11 cellular contexts compared by ENCODE assay signal in genomic region chr15:52232327-52232726, GRCh38. TPM values are rescaled to one million over a fixed set of nuclear protein-coding genes. Genes with fewer than 3 reads are reported as not detected.
A peak's percentile ranks its signal among the peaks of the same experiment; 100 is the strongest.
DNase-seq lines count a peak whose midpoint lies in the region; ATAC-seq lines count a peak whose summit lies in the region.
"Had no signal": no experiment of that assay in that cellular context is flagged by ENCODE, and none has a peak within 500 bp of the region (broad histone marks: within the 10 kb centered on the region; RNA-seq: fewer than 3 reads in every experiment).

No MANE protein-coding gene starts in this region.

- no peak overlapping the region for H3K14ac ChIP-seq in neuronal stem cell (ENCODE audit: low read length)

- no peak overlapping the region for H3K23ac ChIP-seq in neuronal stem cell (ENCODE audit: low read depth, low read length, poor library complexity)

- H2AFZ ChIP-seq in neuronal stem cell (ENCODE audit: low read length), result no peak overlapping the region

- H3K4me2 ChIP-seq in neuronal stem cell (ENCODE audit: insufficient read depth, low read length, poor library complexity, severe bottlenecking), result no peak overlapping the region

- H3K27ac ChIP-seq in CD4-positive, CD25-positive, alpha-beta regulatory T cell (ENCODE audit: insufficient read depth, low read length, poor library complexity, severe bottlenecking), result peak overlapping the region; percentile 59
- no peak overlapping the region for H3K27ac ChIP-seq in neuronal stem cell (replicated peaks; ENCODE audit: low read length)
- no peak overlapping the region for H3K27ac ChIP-seq in SJCRH30

- H3K9ac ChIP-seq in neuronal stem cell (ENCODE audit: low read depth, low read length, poor library complexity), result no peak overlapping the region

- peak overlapping the region; percentile 92 to 95 (median 92) for H3K27ac Mint-ChIP-seq in CD4-positive, CD25-positive, alpha-beta regulatory T cell

- H3K36me3 ChIP-seq in CD4-positive, CD25-positive, alpha-beta regulatory T cell (ENCODE audit: control insufficient read depth, insufficient read depth, low read length), result peaks cover 1% of the 10 kb centered on the region
- H3K36me3 ChIP-seq in neuronal stem cell (replicated peaks in 1 of 2; ENCODE audit: control insufficient read depth in 2 of 2, insufficient read depth in 2 of 2, low read length in 2 of 2) (peaks cover 11 to 24% of the 10 kb centered on the region in 2 donors), SJCRH30 (no peaks in the 10 kb centered on the region)

- H4K91ac ChIP-seq in neuronal stem cell (ENCODE audit: low read depth, low read length, poor library complexity), result no peak overlapping the region

- no peaks in the 10 kb centered on the region for H3K9me3 ChIP-seq in CD4-positive, CD25-positive, alpha-beta regulatory T cell (ENCODE audit: control insufficient read depth in 2 of 2, low read length in 2 of 2)
- H3K9me3 ChIP-seq in neuronal stem cell (replicated peaks in 1 of 2; ENCODE audit: control insufficient read depth in 2 of 2, insufficient read depth in 1 of 2, low read depth in 1 of 2, low read length in 2 of 2), result no peaks in the 10 kb centered on the region
- H3K9me3 ChIP-seq in SJCRH30 (replicated peaks), result no peaks in the 10 kb centered on the region

- in situ Hi-C loops in SK-MEL-5 (cut with HindIII; ENCODE audit: low pct_unique_long_range_greater_than_20kb, low sequenced_read_pairs), result no loop called here

- no CpG with 5 or more reads among the region's 1 CpG for WGBS in neuronal stem cell (ENCODE audit: extremely low coverage in 2 of 2, insufficient read length in 2 of 2, insufficient replicate concordance in 1 of 2), 2 donors

- H3K4me3 Mint-ChIP-seq in CD4-positive, CD25-positive, alpha-beta regulatory T cell, result peak overlapping the region in 3 of 4 donors; percentile 36 to 67 (median 40)

- H4K8ac ChIP-seq in neuronal stem cell (ENCODE audit: low read depth, low read length), result no peak overlapping the region

- peak in 1 of 3 donors; percentile 41 for DNase-seq in CD4-positive, CD25-positive, alpha-beta regulatory T cell
- DNase-seq in SK-MEL-5 (ENCODE audit: low read depth, low spot score) (peak; percentile 46), neuronal stem cell (ENCODE audit: low spot score) (no peak), SJCRH30 (no peak), cardiac septum (ENCODE audit: low spot score) (no peak)
- DNase-seq in stimulated activated naive CD4-positive, alpha-beta T cell treated with Interleukin-2 at 50 U/mL for 16 hours (lab: John Stamatoyannopoulos, UW), result no peak
- DNase-seq: erythroblast, NCI-H82 had no signal

- no peak overlapping the region for H2BK5ac ChIP-seq in neuronal stem cell (ENCODE audit: low read length)

- H3K27me3 ChIP-seq in CD4-positive, CD25-positive, alpha-beta regulatory T cell (ENCODE audit: control insufficient read depth, insufficient read depth, low read length), result no peaks in the 10 kb centered on the region
- H3K27me3 ChIP-seq in neuronal stem cell (ENCODE audit: control insufficient read depth in 3 of 3, insufficient read depth in 3 of 3, low read depth in 1 of 3, low read length in 3 of 3) (no peaks in the 10 kb centered on the region), SJCRH30 (no peaks in the 10 kb centered on the region)

- H3K18ac ChIP-seq in neuronal stem cell (ENCODE audit: low read length), result no peak overlapping the region

- H3K4ac ChIP-seq in neuronal stem cell (ENCODE audit: low read length), result no peak overlapping the region

- peaks cover 17 to 58% (median 35%) of the 10 kb centered on the region in 4 donors for H3K4me1 Mint-ChIP-seq in CD4-positive, CD25-positive, alpha-beta regulatory T cell

- ATAC-seq in CD4-positive, CD25-positive, alpha-beta regulatory T cell (ENCODE audit: low read depth in 2 of 2), result no peak
- ATAC-seq in GM19351 (IDR thresholded peaks at IDR 0.05; ENCODE audit: unreplicated experiment) (peak; percentile 58), HG03045 (IDR thresholded peaks at IDR 0.05; ENCODE audit: unreplicated experiment) (peak; percentile 53)
- ATAC-seq: HCT116 had no signal

- intact Hi-C loops in cardiac septum (cut with DNase I), result no loop called here

- no peak overlapping the region for H3K4me3 ChIP-seq in CD4-positive, CD25-positive, alpha-beta regulatory T cell (ENCODE audit: low read depth, low read length)
- no peak overlapping the region for H3K4me3 ChIP-seq in neuronal stem cell (ENCODE audit: low read length in 2 of 2)
- no peak overlapping the region for H3K4me3 ChIP-seq in SJCRH30

- H3K9me3 Mint-ChIP-seq in CD4-positive, CD25-positive, alpha-beta regulatory T cell, result no peaks in the 10 kb centered on the region

- H3K4me1 ChIP-seq in CD4-positive, CD25-positive, alpha-beta regulatory T cell (ENCODE audit: control insufficient read depth, insufficient read depth, low read length, poor library complexity, severe bottlenecking), result peaks cover 50% of the 10 kb centered on the region
- H3K4me1 ChIP-seq in neuronal stem cell (ENCODE audit: control insufficient read depth in 2 of 2, insufficient read depth in 1 of 2, low read depth in 1 of 2, low read length in 2 of 2) (peaks cover 0 to 6% of the 10 kb centered on the region in 2 donors), SJCRH30 (peaks cover 4% of the 10 kb centered on the region; the same call in 1 of the 2 replicates)

- no peak overlapping the region for H2AK5ac ChIP-seq in neuronal stem cell (ENCODE audit: low read depth, low read length)

- no peaks in the 10 kb centered on the region for H3K79me1 ChIP-seq in neuronal stem cell (ENCODE audit: low read depth, low read length)

- H3K27me3 Mint-ChIP-seq in CD4-positive, CD25-positive, alpha-beta regulatory T cell, result no peaks in the 10 kb centered on the region

- no peak overlapping the region for H2BK15ac ChIP-seq in neuronal stem cell (ENCODE audit: low read length)

- no peak overlapping the region for H2BK12ac ChIP-seq in neuronal stem cell (ENCODE audit: low read length)

- H2BK120ac ChIP-seq in neuronal stem cell (ENCODE audit: low read depth, low read length), result no peak overlapping the region

- peaks cover 3% of the 10 kb centered on the region for H3K36me3 Mint-ChIP-seq in CD4-positive, CD25-positive, alpha-beta regulatory T cell

RNA-seq across cellular contexts. Expression of gene GNB5, which starts 41.1 kb away (rescaled TPM):
- total RNA-seq in CD4-positive, CD25-positive, alpha-beta regulatory T cell, result 87.6 TPM
- 10 to 100 TPM; 64.3 to 66.5 (median 65.3) TPM for polyA plus RNA-seq in CD4-positive, CD25-positive, alpha-beta regulatory T cell
- 24.1 and 28.2 TPM in 2 replicates for total RNA-seq in SK-MEL-5 (2014; rRNA removed; shearing (Covaris generic))
- polyA plus RNA-seq in SK-MEL-5 (2015; cell fraction: cytosol; rRNA removed), result 55.3 and 56.0 TPM in 2 replicates
- polyA plus RNA-seq in SK-MEL-5 (2015; cell fraction: nucleus; rRNA removed), result 19.0 and 41.6 TPM in 2 replicates
- 20.4 TPM for polyA plus RNA-seq in neuronal stem cell (2013, experiment 1 of 2)
- polyA plus RNA-seq in neuronal stem cell (2013, experiment 2 of 2), result 20.0 TPM
- 38.3 and 38.9 TPM in 2 replicates for total RNA-seq in SJCRH30 (2014; rRNA removed; shearing (Covaris generic))
- total RNA-seq in cardiac septum, result 9.7 TPM

Comparison
In these comparisons a context has a peak if more than half of its experiments do, and no peak if none do; other contexts are left out.
1. ATAC-seq: peak in GM19351 (single experiment) and HG03045 (single experiment); none in CD4-positive, CD25-positive, alpha-beta regulatory T cell (0 of 2).